8 cellular contexts compared by ENCODE assay signal in the genomic region with DNA sequence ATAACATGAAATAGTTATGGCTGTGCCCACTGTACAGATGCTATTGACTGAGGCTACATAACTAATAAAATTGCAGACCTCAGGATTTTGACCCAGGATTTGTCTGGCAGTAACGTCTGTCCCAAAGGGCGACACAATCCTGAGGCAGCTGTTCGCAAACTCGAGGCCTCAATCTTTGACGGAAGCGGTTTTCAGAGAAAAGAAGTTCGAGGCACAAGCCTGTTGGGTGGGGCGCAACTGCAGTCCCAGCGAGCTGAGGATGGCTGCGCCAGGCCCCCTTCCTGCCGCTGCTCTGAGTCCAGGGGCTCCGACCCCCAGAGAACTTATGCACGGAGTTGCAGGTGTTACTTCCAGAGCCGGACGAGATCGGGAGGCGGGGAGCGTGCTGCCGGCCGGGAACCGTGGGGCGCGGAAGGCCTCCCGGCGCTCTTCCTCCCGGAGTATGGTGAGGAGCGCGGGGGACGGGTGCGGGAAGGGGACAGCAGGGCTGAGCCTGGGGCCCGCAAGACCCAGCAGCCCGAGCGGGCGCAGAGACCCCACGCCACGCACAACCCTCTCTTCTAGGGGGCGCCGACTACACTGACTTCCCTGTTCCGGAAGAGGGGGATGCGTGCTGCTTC. TPM values are rescaled to one million over a fixed set of nuclear protein-coding genes. Genes with fewer than 3 reads are reported as not detected.
DNase-seq lines count a peak whose midpoint lies in the region; ATAC-seq, FAIRE-seq and TF ChIP-seq lines count a peak whose summit lies in the region.

A gene (plus strand): TSS at position 242 of the 620 bp plus-strand sequence. CDS start 18 bp downstream, at position 260.

- no peaks in the 10 kb centered on the region for H3K9me3 ChIP-seq in osteoblast (ENCODE audit: low read depth, low read length)

- peaks cover 17% of the 10 kb centered on the region for H3K9me3 Mint-ChIP-seq in activated CD4-positive, alpha-beta T cell treated with anti-CD3 and anti-CD28 coated beads, Interleukin-2, amount 10 ng/mL, durations not matched to agents 7 days and 5 days

- peaks cover 22% of the 10 kb centered on the region for H3K4me1 ChIP-seq in osteoblast (ENCODE audit: insufficient read depth, low read length)

- no peak within 1 kb of the TSS for H3K27ac ChIP-seq in osteoblast (ENCODE audit: low read depth, low read length)

- TF ChIP-seq CTCF in epithelial cell of esophagus (IDR thresholded peaks at IDR 0.05; ENCODE audit: insufficient read depth, low read depth, low read length, missing control alignments) (no peak), osteoblast (IDR thresholded peaks at IDR 0.05; ENCODE audit: extremely low read depth, low read depth, low read length) (no peak)

- peaks cover 68% of the 10 kb centered on the region for H3K36me3 Mint-ChIP-seq in activated CD4-positive, alpha-beta T cell treated with anti-CD3 and anti-CD28 coated beads, Interleukin-2, amount 10 ng/mL, durations not matched to agents 7 days and 5 days (ENCODE audit: low read depth)

- FAIRE-seq in GM18507 (lab: Jason Lieb, UNC), result peak; percentile 88

- no peaks in the 10 kb centered on the region for H4K20me1 ChIP-seq in osteoblast (ENCODE audit: insufficient read depth, low read length)

- peak within 1 kb of the TSS; percentile 81 for H3K4me2 ChIP-seq in osteoblast (ENCODE audit: insufficient read depth, low read length)

- no peaks in the 10 kb centered on the region for H3K27me3 ChIP-seq in osteoblast (ENCODE audit: insufficient read depth, low read length)

- H3K27ac Mint-ChIP-seq in activated CD4-positive, alpha-beta T cell treated with anti-CD3 and anti-CD28 coated beads, Interleukin-2, amount 10 ng/mL, durations not matched to agents 7 days and 5 days, result peak within 1 kb of the TSS; percentile 99

- DNase-seq in GM18507 (ENCODE audit: extremely low spot score, insufficient read length, low read depth) (no peak), epithelial cell of esophagus (ENCODE audit: low read depth) (no peak), osteoblast (ENCODE audit: insufficient read length, low spot score, missing footprints) (peak; percentile 26), NCI-H1092 (lab: John Stamatoyannopoulos, UW) (no peak)
- DNase-seq in activated CD4-positive, alpha-beta T cell treated with anti-CD3 and anti-CD28 coated beads, Interleukin-2, amount 10 ng/mL, durations not matched to agents 7 days and 5 days, result peak; percentile 64

- H3K27me3 Mint-ChIP-seq in activated CD4-positive, alpha-beta T cell treated with anti-CD3 and anti-CD28 coated beads, Interleukin-2, amount 10 ng/mL, durations not matched to agents 7 days and 5 days, result no peaks in the 10 kb centered on the region

- ATAC-seq in GM21528 (IDR thresholded peaks at IDR 0.05; ENCODE audit: low FRiP score, unreplicated experiment), result no peak
- no peak for ATAC-seq in GM18511 (IDR thresholded peaks at IDR 0.05; ENCODE audit: unreplicated experiment)
- ATAC-seq in HG02840 (IDR thresholded peaks at IDR 0.05; ENCODE audit: low FRiP score, unreplicated experiment), result no peak

- H3K4me3 ChIP-seq in epithelial cell of esophagus (ENCODE audit: low read length) (peak within 1 kb of the TSS; percentile 31), osteoblast (ENCODE audit: insufficient read depth, low read length) (peak within 1 kb of the TSS; percentile 73)

- POLR2A ChIA-PET in activated CD4-positive, alpha-beta T cell treated with anti-CD3 and anti-CD28 coated beads, Interleukin-2, amount 10 ng/mL, durations not matched to agents 7 days and 5 days (lab: Charles Lee), result no interaction called here

- H3K4me1 Mint-ChIP-seq in activated CD4-positive, alpha-beta T cell treated with anti-CD3 and anti-CD28 coated beads, Interleukin-2, amount 10 ng/mL, durations not matched to agents 7 days and 5 days, result peaks cover 67% of the 10 kb centered on the region

- CTCF ChIA-PET in activated CD4-positive, alpha-beta T cell treated with anti-CD3 and anti-CD28 coated beads, Interleukin-2, amount 10 ng/mL, durations not matched to agents 7 days and 5 days (lab: Charles Lee), result interaction anchor here (0.8 to 1.1 kb wide), 2 partner anchors 18 to 101 kb away, joined by 3 to 4 read pairs; no protein-coding TSS in a partner anchor

- no peaks in the 10 kb centered on the region for H3K36me3 ChIP-seq in osteoblast (ENCODE audit: insufficient read depth, low read length)

- peak within 1 kb of the TSS; percentile 94 for H2AFZ ChIP-seq in osteoblast (ENCODE audit: low read length)

- H3K4me3 Mint-ChIP-seq in activated CD4-positive, alpha-beta T cell treated with anti-CD3 and anti-CD28 coated beads, Interleukin-2, amount 10 ng/mL, durations not matched to agents 7 days and 5 days, result peak within 1 kb of the TSS; percentile 100

- H3K79me2 ChIP-seq in osteoblast (ENCODE audit: insufficient read depth, low read length), result no peaks in the 10 kb centered on the region

RNA-seq across cellular contexts. Expression of the gene that starts here (rescaled TPM):
- total RNA-seq in activated CD4-positive, alpha-beta T cell treated with anti-CD3 and anti-CD28 coated beads, Interleukin-2, amount 10 ng/mL, durations not matched to agents 7 days and 5 days, result 10 to 100 TPM; 39.8 to 40.9 TPM
- total RNA-seq in osteoblast, result 3.2 and 3.6 TPM in 2 replicates

Comparison
In these comparisons a context has a peak if more than half of its experiments do, and no peak if none do; other contexts are left out.
1. DNase-seq: peak in activated CD4-positive, alpha-beta T cell treated with anti-CD3 and anti-CD28 coated beads, Interleukin-2, amount 10 ng/mL, durations not matched to agents 7 days and 5 days (single experiment) and osteoblast (single experiment); none in GM18507 (single experiment), epithelial cell of esophagus (single experiment) and NCI-H1092 (single experiment).